21 cellular contexts compared by ENCODE assay signal in genomic region chr10:83862723-83863122, GRCh38.
"Had no signal": no experiment of that assay in that cellular context is flagged by ENCODE, and none has a peak within 500 bp of the region (broad histone marks: within the 10 kb centered on the region; RNA-seq: fewer than 3 reads in every experiment).

No MANE protein-coding gene starts in this region.

- H3K9me3 ChIP-seq: stomach, suprapubic skin, uterus had no signal

- H3K9me3 Mint-ChIP-seq: activated CD4-positive, alpha-beta memory T cell treated with anti-CD3 and anti-CD28 coated beads for 36 hours; activated naive CD4-positive, alpha-beta T cell treated with anti-CD3 and anti-CD28 coated beads for 36 hours had no signal

- H3K4me3 Mint-ChIP-seq: activated CD4-positive, alpha-beta memory T cell treated with anti-CD3 and anti-CD28 coated beads for 36 hours; activated naive CD4-positive, alpha-beta T cell treated with anti-CD3 and anti-CD28 coated beads for 36 hours; naive thymus-derived CD8-positive, alpha-beta T cell; neural progenitor cell; stimulated activated memory B cell treated with anti-CD40 and anti-IgM and Interleukin-4, amounts not matched to agents 10 μg/mL and 1 μg/mL and 100 μg/mL, for 72 hours had no signal

- H3K36me3 ChIP-seq: heart left ventricle, neural progenitor cell, stomach, suprapubic skin, tibial nerve, uterus had no signal

- H3K4me1 ChIP-seq: heart left ventricle, neural progenitor cell, stomach, suprapubic skin, tibial nerve, uterus had no signal

- DNase-seq: activated CD4-positive, alpha-beta memory T cell treated with anti-CD3 and anti-CD28 coated beads for 36 hours; activated CD4-positive, alpha-beta T cell treated with anti-CD3 and anti-CD28 coated beads for 48 hours; activated effector memory CD4-positive, alpha-beta T cell treated with Interleukin-2 at 50 U/mL for 16 hours; activated naive CD4-positive, alpha-beta T cell treated with anti-CD3 and anti-CD28 coated beads for 36 hours; activated T-cell treated with anti-CD3 and anti-CD28 coated beads, Interleukin-2, amount 50 U/mL, for 48 hours; amygdala; cerebellar nuclear complex; heart left ventricle; mesenchymal stem cell; naive thymus-derived CD8-positive, alpha-beta T cell; small intestine; stimulated activated CD4-positive, alpha-beta T cell treated with anti-CD3 and anti-CD28 coated beads, Interleukin-2, amount 100 ng/mL, for 24 hours; stomach; uterus had no signal

- FAIRE-seq: bronchial epithelial cell, endometrium, islet of Langerhans, small intestine had no signal

- H3K27ac Mint-ChIP-seq: activated CD4-positive, alpha-beta memory T cell treated with anti-CD3 and anti-CD28 coated beads for 36 hours; activated naive CD4-positive, alpha-beta T cell treated with anti-CD3 and anti-CD28 coated beads for 36 hours; naive thymus-derived CD8-positive, alpha-beta T cell; neural progenitor cell; stimulated activated memory B cell treated with anti-CD40 and anti-IgM and Interleukin-4, amounts not matched to agents 10 μg/mL and 1 μg/mL and 100 μg/mL, for 72 hours had no signal

- H3K9ac ChIP-seq: neural progenitor cell had no signal

- H3K36me3 Mint-ChIP-seq: activated CD4-positive, alpha-beta memory T cell treated with anti-CD3 and anti-CD28 coated beads for 36 hours; naive thymus-derived CD8-positive, alpha-beta T cell; neural progenitor cell; stimulated activated memory B cell treated with anti-CD40 and anti-IgM and Interleukin-4, amounts not matched to agents 10 μg/mL and 1 μg/mL and 100 μg/mL, for 72 hours had no signal

- H3K4me2 ChIP-seq: neural progenitor cell had no signal

- H2AFZ ChIP-seq: neural progenitor cell had no signal

- H3K27ac ChIP-seq: heart left ventricle, neural progenitor cell, stomach, suprapubic skin, tibial nerve, uterus had no signal

- H3K27me3 ChIP-seq: heart left ventricle, neural progenitor cell, stomach, suprapubic skin, tibial nerve, uterus had no signal

- H3K4me1 Mint-ChIP-seq: neural progenitor cell; stimulated activated memory B cell treated with anti-CD40 and anti-IgM and Interleukin-4, amounts not matched to agents 10 μg/mL and 1 μg/mL and 100 μg/mL, for 72 hours had no signal

- H3K4me3 ChIP-seq: heart left ventricle, neural progenitor cell, stomach, suprapubic skin, tibial nerve, uterus had no signal
